4 cellular contexts compared by ENCODE assay signal in genomic region chr2:170674282-170674681, GRCh38. TPM values are rescaled to one million over a fixed set of nuclear protein-coding genes. Genes with fewer than 3 reads are reported as not detected.
"Had no signal": no experiment of that assay in that cellular context is flagged by ENCODE, and none has a peak within 500 bp of the region (broad histone marks: within the 10 kb centered on the region; RNA-seq: fewer than 3 reads in every experiment).

No MANE protein-coding gene starts in this region.

RNA-seq across cellular contexts. Expression of gene SP5, which starts 40.9 kb away (rescaled TPM):
- total RNA-seq: GM23248, H1, H4, HFFc6 had no signal
- polyA plus RNA-seq: GM23248 had no signal
